In genomic region chr9:110015759-110016158, GRCh38 we compare ENCODE assay signal across 11 cellular contexts.
DNase-seq lines count a peak whose midpoint lies in the region; ATAC-seq and FAIRE-seq lines count a peak whose summit lies in the region.
"Had no signal": no experiment of that assay in that cellular context is flagged by ENCODE, and none has a peak within 500 bp of the region (broad histone marks: within the 10 kb centered on the region; RNA-seq: fewer than 3 reads in every experiment).

No MANE protein-coding gene starts in this region.

- no peak for FAIRE-seq in frontal cortex (lab: Jason Lieb, UNC)

- no peaks in the 10 kb centered on the region for H3K27me3 Mint-ChIP-seq in activated T-cell treated with anti-CD3 and anti-CD28 coated beads, Interleukin-2, amount 50 U/mL, for 72 hours (ENCODE audit: low read depth)

- H3K4me3 ChIP-seq in skeletal muscle cell (ENCODE audit: low read depth, low read length): no peak overlapping the region

- H3K27ac Mint-ChIP-seq in activated T-cell treated with anti-CD3 and anti-CD28 coated beads, Interleukin-2, amount 50 U/mL, for 72 hours: no peak overlapping the region
- H3K27ac Mint-ChIP-seq: CD8-positive, alpha-beta T cell had no signal

- ATAC-seq in activated T-cell treated with anti-CD3 and anti-CD28 coated beads, Interleukin-2, amount 50 U/mL, for 72 hours (replicated peaks in 1 of 2): peak; percentile 72 to 74
- ATAC-seq in sciatic nerve: no peak
- ATAC-seq: CD8-positive, alpha-beta T cell had no signal

- no peaks in the 10 kb centered on the region for H3K36me3 Mint-ChIP-seq in activated T-cell treated with anti-CD3 and anti-CD28 coated beads, Interleukin-2, amount 50 U/mL, for 72 hours (ENCODE audit: insufficient read depth in 2 of 2)
- H3K36me3 Mint-ChIP-seq: CD8-positive, alpha-beta T cell had no signal

- peaks cover 0 to 2% of the 10 kb centered on the region in 2 donors for H3K9me3 Mint-ChIP-seq in activated T-cell treated with anti-CD3 and anti-CD28 coated beads, Interleukin-2, amount 50 U/mL, for 72 hours
- H3K9me3 Mint-ChIP-seq: CD8-positive, alpha-beta T cell had no signal

- DNase-seq in activated T-cell treated with anti-CD3 and anti-CD28 coated beads, Interleukin-2, amount 50 U/mL, for 72 hours: peak; percentile 11 to 29
- DNase-seq in activated T-cell treated with anti-CD3 and anti-CD28 coated beads, Interleukin-2, amount 50 U/mL, for 1 hour: no peak
- DNase-seq in RKO (ENCODE audit: low spot score) (peak; percentile 74), dermis microvascular lymphatic vessel endothelial cell (ENCODE audit: low read depth in 2 of 2) (peak; percentile 53 to 99), skeletal muscle cell (ENCODE audit: low read depth) (peak; percentile 66), frontal cortex (ENCODE audit: low spot score in 2 of 2) (no peak), sciatic nerve (ENCODE audit: low spot score) (no peak), DMS79 (lab: John Stamatoyannopoulos, UW) (no peak)
- DNase-seq: midbrain, NCI-H2227 treated with DMSO at 0.1 percent for 48 hours had no signal

- intact Hi-C loops in sciatic nerve (cut with DNase I): no loop called here

- peaks cover 17% of the 10 kb centered on the region for H3K4me1 Mint-ChIP-seq in activated T-cell treated with anti-CD3 and anti-CD28 coated beads, Interleukin-2, amount 50 U/mL, for 72 hours (ENCODE audit: low read depth)

- no peak overlapping the region for H3K4me3 Mint-ChIP-seq in activated T-cell treated with anti-CD3 and anti-CD28 coated beads, Interleukin-2, amount 50 U/mL, for 72 hours
- H3K4me3 Mint-ChIP-seq: CD8-positive, alpha-beta T cell had no signal

Comparison
In these comparisons a context has a peak if more than half of its experiments do, and no peak if none do; other contexts are left out.
1. DNase-seq: peak in activated T-cell treated with anti-CD3 and anti-CD28 coated beads, Interleukin-2, amount 50 U/mL, for 72 hours (2 of 2), RKO (single experiment), dermis microvascular lymphatic vessel endothelial cell (2 of 2) and skeletal muscle cell (single experiment); none in activated T-cell treated with anti-CD3 and anti-CD28 coated beads, Interleukin-2, amount 50 U/mL, for 1 hour (single experiment), frontal cortex (0 of 2), sciatic nerve (single experiment) and DMS79 (single experiment).